Comparison of ENCODE assay signal across 29 cellular contexts in the genomic region with DNA sequence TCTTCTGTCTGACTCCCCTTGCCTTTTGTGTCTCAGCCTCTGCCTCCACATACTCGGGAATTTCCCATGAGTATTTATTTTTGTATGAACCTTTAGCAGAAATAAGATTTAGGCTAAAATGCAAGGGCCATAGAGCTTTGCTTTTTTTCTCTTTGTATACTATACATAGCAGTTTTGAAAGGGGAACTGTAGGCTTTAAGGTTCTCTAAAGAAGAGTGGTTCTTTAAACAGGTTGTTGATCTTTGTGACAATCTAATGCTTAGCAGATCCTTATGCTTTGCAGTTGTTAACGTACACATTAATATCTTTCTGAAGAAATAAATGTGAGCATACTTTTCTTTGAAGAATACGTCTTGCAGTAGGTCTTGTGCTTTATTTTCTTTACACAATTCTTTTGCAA. TPM values are rescaled to one million over a fixed set of nuclear protein-coding genes. Genes with fewer than 3 reads are reported as not detected.
"Had no signal": no experiment of that assay in that cellular context is flagged by ENCODE, and none has a peak within 500 bp of the region (broad histone marks: within the 10 kb centered on the region; RNA-seq: fewer than 3 reads in every experiment).

No MANE protein-coding gene starts in this region.

- H3K4me1 Mint-ChIP-seq: activated naive CD4-positive, alpha-beta T cell treated with anti-CD3 and anti-CD28 coated beads, Interleukin-2, amount 50 U/mL, for 24 hours; central memory CD8-positive, alpha-beta T cell had no signal

- H3K9me3 Mint-ChIP-seq: activated CD4-positive, alpha-beta memory T cell treated with anti-CD3 and anti-CD28 coated beads, Interleukin-2, amount 10 ng/mL, durations not matched to agents 7 days and 5 days; activated naive CD4-positive, alpha-beta T cell treated with anti-CD3 and anti-CD28 coated beads, Interleukin-2, amount 50 U/mL, for 24 hours; activated naive CD8-positive, alpha-beta T cell treated with anti-CD3 and anti-CD28 coated beads, Interleukin-2, amount 10 ng/mL, durations not matched to agents 7 days and 5 days; activated T-cell treated with anti-CD3 and anti-CD28 coated beads, Interleukin-2, amount 50 U/mL, for 24 hours; activated T-helper 2 cell treated with anti-CD3 and anti-CD28 coated beads, Interferon-gamma antibody, Interleukin-2, Interleukin-4, amounts not matched to agents 10 μg/mL and 5 μg/mL and 100 μg/mL, durations not matched to agents 14 hours and 24 hours and 36 hours; central memory CD8-positive, alpha-beta T cell had no signal

- H3K4me3 ChIP-seq: ascending aorta, cardiac muscle cell, SJCRH30, SK-N-MC had no signal

- ATAC-seq: Panc1 had no signal

- DNase-seq: activated CD4-positive, alpha-beta memory T cell treated with anti-CD3 and anti-CD28 coated beads, Interleukin-2, amount 10 ng/mL, durations not matched to agents 7 days and 5 days; activated CD4-positive, alpha-beta T cell treated with anti-CD3 and anti-CD28 coated beads for 1 hour; activated CD4-positive, alpha-beta T cell treated with anti-CD3 and anti-CD28 coated beads for 48 hours; activated CD4-positive, CD25-positive, alpha-beta regulatory T cell; activated gamma-delta T cell; activated naive CD4-positive, alpha-beta T cell treated with Interleukin-2 at 50 U/mL for 16 hours; activated naive CD8-positive, alpha-beta T cell treated with anti-CD3 and anti-CD28 coated beads, Interleukin-2, amount 10 ng/mL, durations not matched to agents 7 days and 5 days; activated T-cell treated with anti-CD3 and anti-CD28 coated beads, Interleukin-2, amount 50 U/mL, for 24 hours; amygdala; KG1; NCI-H1092; NCI-H1436 treated with DMSO at 0.1 percent for 48 hours; NCI-H1694 treated with DMSO at 0.1 percent for 48 hours; NCI-H2029; NCI-H345; NCI-H524 treated with DMSO at 0.1 percent for 48 hours; NK-92 treated with Interleukin-12 subunit alpha and Interleukin-12 subunit beta, amount 100 ng/mL, for 24 hours; SHP77; SJCRH30; T1000; WERI-Rb-1 had no signal

- H3K4me3 Mint-ChIP-seq: activated CD4-positive, alpha-beta memory T cell treated with anti-CD3 and anti-CD28 coated beads, Interleukin-2, amount 10 ng/mL, durations not matched to agents 7 days and 5 days; activated naive CD4-positive, alpha-beta T cell treated with anti-CD3 and anti-CD28 coated beads, Interleukin-2, amount 50 U/mL, for 24 hours; activated naive CD8-positive, alpha-beta T cell treated with anti-CD3 and anti-CD28 coated beads, Interleukin-2, amount 10 ng/mL, durations not matched to agents 7 days and 5 days; activated T-cell treated with anti-CD3 and anti-CD28 coated beads, Interleukin-2, amount 50 U/mL, for 24 hours; central memory CD8-positive, alpha-beta T cell had no signal

- H3K4me1 ChIP-seq: ascending aorta, SJCRH30 had no signal

- H3K27ac ChIP-seq: ascending aorta, cardiac muscle cell, SJCRH30, SK-N-MC, WERI-Rb-1 had no signal

- H3K27me3 ChIP-seq: ascending aorta, cardiac muscle cell, SJCRH30 had no signal

- H3K27me3 Mint-ChIP-seq: activated CD4-positive, alpha-beta memory T cell treated with anti-CD3 and anti-CD28 coated beads, Interleukin-2, amount 10 ng/mL, durations not matched to agents 7 days and 5 days; activated naive CD4-positive, alpha-beta T cell treated with anti-CD3 and anti-CD28 coated beads, Interleukin-2, amount 50 U/mL, for 24 hours; activated naive CD8-positive, alpha-beta T cell treated with anti-CD3 and anti-CD28 coated beads, Interleukin-2, amount 10 ng/mL, durations not matched to agents 7 days and 5 days; activated T-cell treated with anti-CD3 and anti-CD28 coated beads, Interleukin-2, amount 50 U/mL, for 24 hours; central memory CD8-positive, alpha-beta T cell had no signal

- H3K9me3 ChIP-seq: ascending aorta, SJCRH30 had no signal

- H3K27ac Mint-ChIP-seq: activated CD4-positive, alpha-beta memory T cell treated with anti-CD3 and anti-CD28 coated beads, Interleukin-2, amount 10 ng/mL, durations not matched to agents 7 days and 5 days; activated naive CD4-positive, alpha-beta T cell treated with anti-CD3 and anti-CD28 coated beads, Interleukin-2, amount 50 U/mL, for 24 hours; activated naive CD8-positive, alpha-beta T cell treated with anti-CD3 and anti-CD28 coated beads, Interleukin-2, amount 10 ng/mL, durations not matched to agents 7 days and 5 days; activated T-cell treated with anti-CD3 and anti-CD28 coated beads, Interleukin-2, amount 50 U/mL, for 24 hours; activated T-helper 2 cell treated with anti-CD3 and anti-CD28 coated beads, Interferon-gamma antibody, Interleukin-2, Interleukin-4, amounts not matched to agents 10 μg/mL and 5 μg/mL and 100 μg/mL, durations not matched to agents 14 hours and 24 hours and 36 hours had no signal

RNA-seq across cellular contexts. Expression of gene TECTA, which starts 42.1 kb away (rescaled TPM):
- total RNA-seq: ascending aorta, NCI-H460 had no signal
